8 cellular contexts compared by ENCODE assay signal in the genomic region with DNA sequence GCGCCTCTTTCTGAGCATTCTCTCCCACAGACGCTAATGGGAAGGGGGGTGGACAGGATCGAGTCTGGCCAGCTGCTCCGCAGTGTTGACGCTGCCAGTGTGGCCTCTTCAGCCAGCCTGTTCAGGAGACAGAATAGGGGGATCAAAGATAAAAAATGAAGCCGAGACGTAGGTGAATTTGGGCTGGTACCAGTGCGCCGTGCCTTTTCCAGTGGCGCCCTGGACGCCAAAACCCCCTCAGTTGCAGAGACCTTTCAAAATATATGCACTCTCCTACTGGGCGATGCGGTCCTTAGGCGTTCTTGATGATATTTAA. TPM values are rescaled to one million over a fixed set of nuclear protein-coding genes. Genes with fewer than 3 reads are reported as not detected.
DNase-seq lines count a peak whose midpoint lies in the region; ATAC-seq, FAIRE-seq and TF ChIP-seq lines count a peak whose summit lies in the region.

No MANE protein-coding gene starts in this region.

- H3K4me3 ChIP-seq in AG04450 (ENCODE audit: low read depth, low read length): peak overlapping the region; percentile 92
- peak overlapping the region; percentile 75 for H3K4me3 ChIP-seq in HAP-1
- peak overlapping the region; percentile 91 for H3K4me3 ChIP-seq in WI38 (ENCODE audit: low read depth, low read length)
- peak overlapping the region; percentile 46 for H3K4me3 ChIP-seq in right cardiac atrium (ENCODE audit: low read length)
- peak overlapping the region; percentile 77 to 87 for H3K4me3 ChIP-seq in small intestine (ENCODE audit: low read depth in 1 of 2, low read length in 2 of 2)

- FAIRE-seq in small intestine (lab: Jason Lieb, UNC): no peak

- CTCF ChIA-PET in AG04450 (lab: Charles Lee): interaction anchor here (1.1 kb wide), 1 partner anchor 10 kb away, joined by 4 read pairs; no protein-coding TSS in a partner anchor

- TF ChIP-seq CTCF in AG04450 (IDR thresholded peaks at IDR 0.05; ENCODE audit: low read depth, low read length) (no peak), WI38 (IDR thresholded peaks at IDR 0.05; ENCODE audit: low read depth, low read length) (no peak), GM13977 (IDR thresholded peaks at IDR 0.05; ENCODE audit: extremely low read depth, insufficient read depth, missing control alignments) (no peak)

- peak in 1 of 2 donors; percentile 4 for ATAC-seq in right cardiac atrium
- ATAC-seq in HG03521 (IDR thresholded peaks at IDR 0.05; ENCODE audit: unreplicated experiment): no peak

- H3K36me3 ChIP-seq in HAP-1 (replicated peaks) (no peaks in the 10 kb centered on the region), small intestine (ENCODE audit: control insufficient read depth in 2 of 2, insufficient read depth in 2 of 2, low read length in 2 of 2) (no peaks in the 10 kb centered on the region)

- peaks cover 19% of the 10 kb centered on the region for H3K4me1 ChIP-seq in HAP-1
- H3K4me1 ChIP-seq in right cardiac atrium (ENCODE audit: control insufficient read depth, insufficient read depth, low read length): peaks cover 3% of the 10 kb centered on the region
- H3K4me1 ChIP-seq in small intestine (ENCODE audit: control insufficient read depth in 2 of 2, insufficient read depth in 1 of 2, low read depth in 1 of 2, low read length in 1 of 2): peaks cover 4 to 5% of the 10 kb centered on the region in 2 donors

- intact Hi-C loops in right cardiac atrium (cut with DNase I): no loop called here

- H3K9me3 ChIP-seq in AG04450 (ENCODE audit: control insufficient read depth, insufficient read depth, low read length) (peaks cover 2% of the 10 kb centered on the region; the same call in 1 of the 2 replicates), HAP-1 (no peaks in the 10 kb centered on the region), right cardiac atrium (ENCODE audit: control insufficient read depth, low read length) (no peaks in the 10 kb centered on the region), small intestine (ENCODE audit: control insufficient read depth, low read depth) (no peaks in the 10 kb centered on the region)

- no peaks in the 10 kb centered on the region for H3K27me3 ChIP-seq in AG04450 (ENCODE audit: control insufficient read depth, insufficient read depth, low read length)
- no peaks in the 10 kb centered on the region for H3K27me3 ChIP-seq in HAP-1 (ENCODE audit: low read depth)
- no peaks in the 10 kb centered on the region for H3K27me3 ChIP-seq in right cardiac atrium (ENCODE audit: control insufficient read depth, insufficient read depth)
- H3K27me3 ChIP-seq in small intestine (ENCODE audit: control insufficient read depth in 2 of 2, insufficient read depth in 2 of 2, low read length in 2 of 2): no peaks in the 10 kb centered on the region

- in situ Hi-C loops in HAP-1 (cut with MboI; ENCODE audit: low sequenced_read_pairs): no loop called here
- in situ Hi-C loops in GM13977 (cut with MboI; ENCODE audit: low pct_unique_long_range_greater_than_20kb, low sequenced_read_pairs, unreplicated experiment): no loop called here

- peak overlapping the region; percentile 80 for H3K27ac ChIP-seq in AG04450 (ENCODE audit: low read depth, low read length)
- H3K27ac ChIP-seq in right cardiac atrium (ENCODE audit: low read length): peak overlapping the region; percentile 63
- H3K27ac ChIP-seq in small intestine (ENCODE audit: low read depth in 1 of 2, low read length in 1 of 2): peak overlapping the region; percentile 89 to 94

- WGBS in right cardiac atrium: 2% methylated on average over 14 of the region's 14 CpGs
- 2 to 7% (median 3%) methylated on average over 14 of the region's 14 CpGs for WGBS in small intestine, 3 donors

- POLR2A ChIA-PET in AG04450 (lab: Yijun Ruan, JAX): no interaction called here

- DNase-seq in AG04450 (ENCODE audit: low read depth, low spot score) (no peak), HAP-1 (ENCODE audit: low spot score in 2 of 2) (peak in 1 of 2 experiments; percentile 26), right cardiac atrium (no peak), small intestine (no peak), Ammon's horn (ENCODE audit: low spot score) (no peak), GM13977 (ENCODE audit: low spot score) (no peak)

RNA-seq across cellular contexts. Expression of gene TTC3, which starts 1.1 kb away (rescaled TPM):
- polyA plus RNA-seq in AG04450 (2011; rRNA removed) (165 and 224 TPM in 2 replicates), right cardiac atrium (17.9 TPM), small intestine (10 to 100 TPM; 18.6 to 32.0 (median 25.9) TPM)
- 186 and 253 TPM in 2 replicates for polyA minus RNA-seq in AG04450 (2011; rRNA and poly(A)+ RNA removed)
- 10 to 100 TPM; 62.5 to 77.8 (median 70.9) TPM for total RNA-seq in right cardiac atrium

RNA-seq across cellular contexts. Expression of gene PIGP, which starts 1.3 kb away (rescaled TPM):
- polyA plus RNA-seq in AG04450 (2011; rRNA removed) (21.1 and 29.8 TPM in 2 replicates), right cardiac atrium (50.8 TPM), small intestine (10 to 100 TPM; 10.5 to 27.3 (median 21.5) TPM)
- polyA minus RNA-seq in AG04450 (2011; rRNA and poly(A)+ RNA removed): 4.9 and 8.0 TPM in 2 replicates
- total RNA-seq in right cardiac atrium: 10 to 100 TPM; 34.5 to 42.5 (median 37.8) TPM
